9 cellular contexts compared by ENCODE assay signal in the genomic region with DNA sequence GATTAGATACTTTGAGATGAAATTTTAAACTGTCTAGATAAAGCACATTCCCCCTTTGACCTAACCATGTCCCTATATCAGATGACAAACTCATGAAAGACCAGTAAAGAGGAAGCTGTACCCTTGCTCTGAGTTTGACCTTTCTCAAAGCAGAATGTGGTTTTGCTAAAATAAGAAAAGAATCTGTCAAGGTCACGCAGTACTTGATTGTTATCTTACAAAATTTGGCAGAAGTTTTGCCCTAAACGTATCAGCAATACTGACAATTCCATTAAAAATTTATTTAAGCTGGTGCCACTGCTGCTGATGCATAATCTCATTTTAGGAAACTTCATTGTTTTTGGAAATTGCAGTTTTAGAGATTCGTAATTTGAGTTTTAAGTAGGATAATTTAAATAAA. TPM values are rescaled to one million over a fixed set of nuclear protein-coding genes. Genes with fewer than 3 reads are reported as not detected.
DNase-seq lines count a peak whose midpoint lies in the region; ATAC-seq and TF ChIP-seq lines count a peak whose summit lies in the region.
"Had no signal": no experiment of that assay in that cellular context is flagged by ENCODE, and none has a peak within 500 bp of the region (broad histone marks: within the 10 kb centered on the region; RNA-seq: fewer than 3 reads in every experiment).

No MANE protein-coding gene starts in this region.

- H3K36me3 ChIP-seq in GM06990 (ENCODE audit: control insufficient read depth, insufficient read depth, low read length), result no peaks in the 10 kb centered on the region
- no peaks in the 10 kb centered on the region for H3K36me3 ChIP-seq in SK-N-SH (replicated peaks in 1 of 2; ENCODE audit: control insufficient read depth in 1 of 2, insufficient read depth in 2 of 2, low read length in 1 of 2)

- H3K36me3 Mint-ChIP-seq in activated T-cell treated with anti-CD3 and anti-CD28 coated beads, Interleukin-2, amount 50 U/mL, for 24 hours (ENCODE audit: low read depth), result no peaks in the 10 kb centered on the region
- H3K36me3 Mint-ChIP-seq in effector memory CD8-positive, alpha-beta T cell (ENCODE audit: insufficient read depth), result no peaks in the 10 kb centered on the region

- H3K27me3 Mint-ChIP-seq in activated T-cell treated with anti-CD3 and anti-CD28 coated beads, Interleukin-2, amount 50 U/mL, for 24 hours, result no peaks in the 10 kb centered on the region
- H3K27me3 Mint-ChIP-seq in effector memory CD8-positive, alpha-beta T cell, result no peaks in the 10 kb centered on the region

- no peak overlapping the region for H3K27ac Mint-ChIP-seq in activated T-cell treated with anti-CD3 and anti-CD28 coated beads, Interleukin-2, amount 50 U/mL, for 24 hours
- H3K27ac Mint-ChIP-seq in effector memory CD8-positive, alpha-beta T cell, result no peak overlapping the region

- H3K27me3 ChIP-seq in GM06990 (replicated peaks; ENCODE audit: control insufficient read depth, insufficient read depth, low read length), result no peaks in the 10 kb centered on the region
- no peaks in the 10 kb centered on the region for H3K27me3 ChIP-seq in SK-N-SH (ENCODE audit: insufficient read depth)

- 16% methylated on average over 3 of the region's 3 CpGs for WGBS in SK-N-SH (ENCODE audit: low lambda C conversion rate)

- H4K20me1 ChIP-seq in SK-N-SH (ENCODE audit: insufficient read depth), result no peaks in the 10 kb centered on the region

- H2AFZ ChIP-seq in SK-N-SH (ENCODE audit: low read depth), result peak overlapping the region; percentile 41; the same call in 1 of the 2 replicates

- H3K79me2 ChIP-seq in SK-N-SH (ENCODE audit: insufficient read depth), result no peaks in the 10 kb centered on the region

- no peak for TF ChIP-seq RAD21 in SK-N-SH (IDR thresholded peaks at IDR 0.05; ENCODE audit: low read length)

- H3K4me1 ChIP-seq in SK-N-SH (ENCODE audit: control insufficient read depth in 1 of 2, insufficient read depth in 2 of 2, low read depth in 1 of 2, low read length in 1 of 2), result peaks cover 0 to 10% of the 10 kb centered on the region in 2 experiments; a peak in 2 of 4 replicates

- no peak overlapping the region for H3K4me2 ChIP-seq in SK-N-SH
- H3K4me2 ChIP-seq: smooth muscle cell had no signal

- H3K9me2 ChIP-seq in SK-N-SH, result no peaks in the 10 kb centered on the region

- H3K4me1 Mint-ChIP-seq in activated T-cell treated with anti-CD3 and anti-CD28 coated beads, Interleukin-2, amount 50 U/mL, for 24 hours (ENCODE audit: low read depth), result peaks cover 41% of the 10 kb centered on the region
- peaks cover 4 to 10% of the 10 kb centered on the region in 2 donors for H3K4me1 Mint-ChIP-seq in effector memory CD8-positive, alpha-beta T cell (ENCODE audit: low read depth in 2 of 2)

- TF ChIP-seq CTCF in GM06990 (IDR thresholded peaks at IDR 0.05; ENCODE audit: insufficient read depth, low read length, poor library complexity, severe bottlenecking), result no peak
- TF ChIP-seq CTCF in SK-N-SH (IDR thresholded peaks at IDR 0.05), result no peak

- TF ChIP-seq EP300 in SK-N-SH (IDR thresholded peaks at IDR 0.05; ENCODE audit: borderline replicate concordance in 1 of 2, low read depth in 1 of 2, low read length in 1 of 2), result no peak

- CTCF ChIA-PET in SK-N-SH (lab: Yijun Ruan, JAX), result interaction anchor here (0.7 to 1.5 kb wide), 3 partner anchors 53 to 163 kb away, joined by 3 read pairs; no protein-coding TSS in a partner anchor

- no peaks in the 10 kb centered on the region for H3K9me3 Mint-ChIP-seq in activated T-cell treated with anti-CD3 and anti-CD28 coated beads, Interleukin-2, amount 50 U/mL, for 24 hours
- no peaks in the 10 kb centered on the region for H3K9me3 Mint-ChIP-seq in effector memory CD8-positive, alpha-beta T cell

- ATAC-seq in GM19467 (IDR thresholded peaks at IDR 0.05; ENCODE audit: unreplicated experiment) (peak; percentile 53), HG03139 (IDR thresholded peaks at IDR 0.05; ENCODE audit: unreplicated experiment) (peak; percentile 91)
- ATAC-seq in effector memory CD8-positive, alpha-beta T cell (replicated peaks), result no peak

- peak; percentile 57 for DNase-seq in GM06990 (ENCODE audit: extremely low read depth, insufficient read length)
- peak; percentile 32 for DNase-seq in SK-N-SH
- DNase-seq in germinal center (ENCODE audit: low spot score), result no peak
- no peak for DNase-seq in activated T-cell treated with anti-CD3 and anti-CD28 coated beads, Interleukin-2, amount 50 U/mL, for 24 hours
- no peak for DNase-seq in effector memory CD8-positive, alpha-beta T cell
- DNase-seq in stimulated activated naive CD4-positive, alpha-beta T cell (lab: John Stamatoyannopoulos, UW), result no peak

- H3K4me3 Mint-ChIP-seq in activated T-cell treated with anti-CD3 and anti-CD28 coated beads, Interleukin-2, amount 50 U/mL, for 24 hours, result no peak overlapping the region
- no peak overlapping the region for H3K4me3 Mint-ChIP-seq in effector memory CD8-positive, alpha-beta T cell

- H3K4me3 ChIP-seq in GM06990 (replicated peaks; ENCODE audit: low read depth, low read length) (no peak overlapping the region), SK-N-SH (ENCODE audit: low read depth in 2 of 2, low read length in 1 of 2) (no peak overlapping the region)
- H3K4me3 ChIP-seq: smooth muscle cell had no signal

- H3K27ac ChIP-seq in SK-N-SH (ENCODE audit: low read depth in 2 of 2, low read length in 1 of 2), result no peak overlapping the region

- peaks cover 10% of the 10 kb centered on the region for H3F3A ChIP-seq in SK-N-SH (replicated peaks; ENCODE audit: insufficient read depth)

- H3K9me3 ChIP-seq in SK-N-SH, result no peaks in the 10 kb centered on the region

- POLR2A ChIA-PET in SK-N-SH (lab: Yijun Ruan, JAX), result no interaction called here

- H3K9ac ChIP-seq in SK-N-SH, result no peak overlapping the region

TF ChIP-seq in SK-N-SH, 30 proteins besides CTCF, POLR2A, EP300 and RAD21:
- TF ChIP-seq JUND (IDR thresholded peaks at IDR 0.05) (peak; percentile 29; the same call in 1 of the 2 replicates), SIN3A (IDR thresholded peaks at IDR 0.05; ENCODE audit: borderline replicate concordance, low read depth, low read length) (no peak), RXRA (IDR thresholded peaks at IDR 0.05; ENCODE audit: borderline replicate concordance, low read depth) (peak; percentile 95), POLR2AphosphoS5 (IDR thresholded peaks at IDR 0.05; ENCODE audit: low read depth, low read length) (no peak), TCF12 (IDR thresholded peaks at IDR 0.05) (peak; percentile 43), MEF2A (IDR thresholded peaks at IDR 0.05; ENCODE audit: borderline replicate concordance, low read depth) (peak; percentile 85; the same call in 1 of the 2 replicates), NFIC (IDR thresholded peaks at IDR 0.05; ENCODE audit: borderline replicate concordance) (peak; percentile 61)
- TF ChIP-seq, protein P1, sequence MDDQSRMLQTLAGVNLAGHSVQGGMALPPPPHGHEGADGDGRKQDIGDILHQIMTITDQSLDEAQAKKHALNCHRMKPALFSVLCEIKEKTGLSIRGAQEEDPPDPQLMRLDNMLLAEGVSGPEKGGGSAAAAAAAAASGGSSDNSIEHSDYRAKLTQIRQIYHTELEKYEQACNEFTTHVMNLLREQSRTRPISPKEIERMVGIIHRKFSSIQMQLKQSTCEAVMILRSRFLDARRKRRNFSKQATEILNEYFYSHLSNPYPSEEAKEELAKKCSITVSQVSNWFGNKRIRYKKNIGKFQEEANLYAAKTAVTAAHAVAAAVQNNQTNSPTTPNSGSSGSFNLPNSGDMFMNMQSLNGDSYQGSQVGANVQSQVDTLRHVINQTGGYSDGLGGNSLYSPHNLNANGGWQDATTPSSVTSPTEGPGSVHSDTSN (IDR thresholded peaks at IDR 0.05), result peak; percentile 42; the same call in 1 of the 2 replicates

RNA-seq across cellular contexts. Expression of gene GALM, which starts 31.2 kb away (rescaled TPM):
- 17.1 and 17.9 TPM in 2 replicates for polyA plus RNA-seq in SK-N-SH (2012; rRNA removed)
- polyA plus RNA-seq in SK-N-SH (2012; cell fraction: cytosol; rRNA removed), result 11.5 and 17.0 TPM in 2 replicates
- 7.9 and 9.9 TPM in 2 replicates for polyA plus RNA-seq in SK-N-SH (2012; cell fraction: nucleus; rRNA removed)

RNA-seq across cellular contexts. Expression of gene HNRNPLL, which starts 32.0 kb away (rescaled TPM):
- polyA plus RNA-seq in SK-N-SH (2012; rRNA removed), result 24.4 and 29.8 TPM in 2 replicates
- 29.6 and 30.3 TPM in 2 replicates for polyA plus RNA-seq in SK-N-SH (2012; cell fraction: cytosol; rRNA removed)
- 23.5 and 35.4 TPM in 2 replicates for polyA plus RNA-seq in SK-N-SH (2012; cell fraction: nucleus; rRNA removed)

Comparison
In these comparisons a context has a peak if more than half of its experiments do, and no peak if none do; other contexts are left out.
1. DNase-seq: peak in GM06990 (single experiment) and SK-N-SH (single experiment); none in germinal center (single experiment), activated T-cell treated with anti-CD3 and anti-CD28 coated beads, Interleukin-2, amount 50 U/mL, for 24 hours (single experiment), effector memory CD8-positive, alpha-beta T cell (0 of 3) and stimulated activated naive CD4-positive, alpha-beta T cell (0 of 6).